Comparison of ENCODE assay signal across 24 cellular contexts in the genomic region with DNA sequence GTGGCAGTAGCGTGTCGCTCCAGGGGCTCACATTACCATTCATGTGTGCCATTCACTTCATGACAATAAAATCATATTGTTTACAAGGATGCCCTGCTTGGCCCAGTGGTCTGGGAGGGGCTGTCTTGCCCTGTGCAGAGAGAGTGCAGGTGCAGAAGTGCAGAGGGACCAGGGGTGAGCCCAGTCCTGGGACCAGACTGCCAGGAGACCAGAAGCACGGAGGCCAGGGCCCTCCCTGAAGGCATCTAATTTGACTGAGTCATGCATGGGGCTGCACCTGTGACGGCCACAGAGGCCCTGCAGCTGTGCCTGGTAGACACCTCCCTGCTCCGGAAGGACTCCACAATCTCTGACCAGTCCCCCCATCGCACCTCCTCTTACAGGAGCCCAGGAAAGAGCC.
DNase-seq lines count a peak whose midpoint lies in the region; ATAC-seq and TF ChIP-seq lines count a peak whose summit lies in the region.
"Had no signal": no experiment of that assay in that cellular context is flagged by ENCODE, and none has a peak within 500 bp of the region (broad histone marks: within the 10 kb centered on the region; RNA-seq: fewer than 3 reads in every experiment).

No MANE protein-coding gene starts in this region.

- intact Hi-C loops in cardiac septum (cut with DNase I): no loop called here
- intact Hi-C loops in thyroid gland (cut with DNase I): no loop called here

- H3K4me3 ChIP-seq in right atrium auricular region (no peak overlapping the region), thyroid gland (replicated peaks in 1 of 3) (no peak overlapping the region), hepatocyte (no peak overlapping the region)
- H3K4me3 ChIP-seq: A549; BLaER1 treated with 17β-estradiol and CSF1 and Interleukin-3, amounts not matched to agents 10 nM and 100 nM; GM12878; GM23248 had no signal

- no peaks in the 10 kb centered on the region for H3K9me3 ChIP-seq in right atrium auricular region
- H3K9me3 ChIP-seq in thyroid gland: no peaks in the 10 kb centered on the region
- H3K9me3 ChIP-seq in hepatocyte (ENCODE audit: low read depth): no peaks in the 10 kb centered on the region
- H3K9me3 ChIP-seq: A549; BE2C; BLaER1 treated with 17β-estradiol and CSF1 and Interleukin-3, amounts not matched to agents 10 nM and 100 nM had no signal

- H3K27me3 Mint-ChIP-seq in chondrocyte (ENCODE audit: low read depth): no peaks in the 10 kb centered on the region
- H3K27me3 Mint-ChIP-seq: CD4-positive, alpha-beta T cell; CD8-positive, alpha-beta memory T cell had no signal

- no peak overlapping the region for H3K27ac ChIP-seq in right atrium auricular region
- no peak overlapping the region for H3K27ac ChIP-seq in thyroid gland
- no peak overlapping the region for H3K27ac ChIP-seq in hepatocyte
- H3K27ac ChIP-seq: A549; BLaER1 treated with 17β-estradiol and CSF1 and Interleukin-3, amounts not matched to agents 10 nM and 100 nM; GM23248 had no signal

- H3K4me1 ChIP-seq in right atrium auricular region (no peaks in the 10 kb centered on the region), thyroid gland (no peaks in the 10 kb centered on the region), hepatocyte (ENCODE audit: insufficient read depth) (no peaks in the 10 kb centered on the region)
- H3K4me1 ChIP-seq: A549; BE2C; BLaER1 treated with 17β-estradiol and CSF1 and Interleukin-3, amounts not matched to agents 10 nM and 100 nM had no signal

- WGBS in thyroid gland, 2 donors: 77 to 86% methylated on average over 4 to 5 of the region's 6 CpGs
- WGBS in hepatocyte (ENCODE audit: low lambda C conversion rate, missing lambda C conversion rate): 85% methylated on average over 5 of the region's 6 CpGs

- no peaks in the 10 kb centered on the region for H4K20me1 ChIP-seq in hepatocyte (ENCODE audit: insufficient read depth, poor library complexity, severe bottlenecking)
- H4K20me1 ChIP-seq: BLaER1 treated with 17β-estradiol and CSF1 and Interleukin-3, amounts not matched to agents 10 nM and 100 nM had no signal

- H3K9me2 ChIP-seq in hepatocyte (replicated peaks; ENCODE audit: insufficient read depth): no peaks in the 10 kb centered on the region

- no peak overlapping the region for H2AFZ ChIP-seq in hepatocyte
- H2AFZ ChIP-seq: GM23248 had no signal

- no peak overlapping the region for H3K4me2 ChIP-seq in hepatocyte
- H3K4me2 ChIP-seq: A549; BLaER1 treated with 17β-estradiol and CSF1 and Interleukin-3, amounts not matched to agents 10 nM and 100 nM had no signal

- no peak for ATAC-seq in HG02571 (IDR thresholded peaks at IDR 0.05; ENCODE audit: unreplicated experiment)
- ATAC-seq: A549, GM12878 had no signal

- H3K36me3 ChIP-seq in right atrium auricular region (no peaks in the 10 kb centered on the region), thyroid gland (no peaks in the 10 kb centered on the region), hepatocyte (replicated peaks; ENCODE audit: insufficient read depth, low read depth) (no peaks in the 10 kb centered on the region)
- H3K36me3 ChIP-seq: BE2C; BLaER1 treated with 17β-estradiol and CSF1 and Interleukin-3, amounts not matched to agents 10 nM and 100 nM had no signal

- H3K27ac Mint-ChIP-seq in chondrocyte (ENCODE audit: unreplicated experiment): no peak overlapping the region
- H3K27ac Mint-ChIP-seq: CD14-positive monocyte; CD4-positive, alpha-beta T cell; CD8-positive, alpha-beta memory T cell had no signal

- peaks cover 34% of the 10 kb centered on the region for H3K9me3 Mint-ChIP-seq in chondrocyte (ENCODE audit: low read depth)

- H3K27me3 ChIP-seq in right atrium auricular region: no peaks in the 10 kb centered on the region
- no peaks in the 10 kb centered on the region for H3K27me3 ChIP-seq in thyroid gland
- no peaks in the 10 kb centered on the region for H3K27me3 ChIP-seq in hepatocyte
- H3K27me3 ChIP-seq: BE2C; BLaER1 treated with 17β-estradiol and CSF1 and Interleukin-3, amounts not matched to agents 10 nM and 100 nM had no signal

- TF ChIP-seq CTCF in right atrium auricular region (IDR thresholded peaks at IDR 0.05) (no peak), chondrocyte (IDR thresholded peaks at IDR 0.05) (no peak), thyroid gland (IDR thresholded peaks at IDR 0.05) (no peak), hepatocyte (IDR thresholded peaks at IDR 0.05; ENCODE audit: poor library complexity) (no peak)

- no peaks in the 10 kb centered on the region for H3K4me1 Mint-ChIP-seq in chondrocyte (ENCODE audit: low read depth)
- H3K4me1 Mint-ChIP-seq: CD14-positive monocyte; CD8-positive, alpha-beta memory T cell had no signal

- no peak for TF ChIP-seq POLR2A in thyroid gland (IDR thresholded peaks at IDR 0.05)

- H3K79me2 ChIP-seq in hepatocyte: no peaks in the 10 kb centered on the region

- DNase-seq in cardiac septum (ENCODE audit: low spot score): peak; percentile 19
- DNase-seq in right atrium auricular region (ENCODE audit: low spot score): no peak
- peak; percentile 72 for DNase-seq in chondrocyte (ENCODE audit: low spot score)
- DNase-seq in mesenteric fat pad (ENCODE audit: low spot score): peak; percentile 57
- no peak for DNase-seq in thyroid gland
- DNase-seq in hepatocyte (ENCODE audit: low spot score): no peak
- DNase-seq: 8988T; ACHN; AML-193; BE2C; CD4-positive, alpha-beta T cell; CD8-positive, alpha-beta memory T cell; DMS 273 treated with DMSO at 0.1 percent for 48 hours; DMS79; EL; GDM1; GM23248; H7; HCEC 1CT had no signal

- no peaks in the 10 kb centered on the region for H3K36me3 Mint-ChIP-seq in chondrocyte (ENCODE audit: low read depth)
- H3K36me3 Mint-ChIP-seq: CD14-positive monocyte; CD8-positive, alpha-beta memory T cell had no signal

- H3K4me3 Mint-ChIP-seq in chondrocyte (ENCODE audit: unreplicated experiment): no peak overlapping the region
- H3K4me3 Mint-ChIP-seq: CD14-positive monocyte; CD4-positive, alpha-beta T cell; CD8-positive, alpha-beta memory T cell had no signal

Comparison
In these comparisons a context has a peak if more than half of its experiments do, and no peak if none do; other contexts are left out.
1. DNase-seq: peak in cardiac septum (single experiment), chondrocyte (single experiment) and mesenteric fat pad (single experiment); none in right atrium auricular region (single experiment), thyroid gland (0 of 2) and hepatocyte (single experiment).